8 cellular contexts compared by ENCODE assay signal in the genomic region with DNA sequence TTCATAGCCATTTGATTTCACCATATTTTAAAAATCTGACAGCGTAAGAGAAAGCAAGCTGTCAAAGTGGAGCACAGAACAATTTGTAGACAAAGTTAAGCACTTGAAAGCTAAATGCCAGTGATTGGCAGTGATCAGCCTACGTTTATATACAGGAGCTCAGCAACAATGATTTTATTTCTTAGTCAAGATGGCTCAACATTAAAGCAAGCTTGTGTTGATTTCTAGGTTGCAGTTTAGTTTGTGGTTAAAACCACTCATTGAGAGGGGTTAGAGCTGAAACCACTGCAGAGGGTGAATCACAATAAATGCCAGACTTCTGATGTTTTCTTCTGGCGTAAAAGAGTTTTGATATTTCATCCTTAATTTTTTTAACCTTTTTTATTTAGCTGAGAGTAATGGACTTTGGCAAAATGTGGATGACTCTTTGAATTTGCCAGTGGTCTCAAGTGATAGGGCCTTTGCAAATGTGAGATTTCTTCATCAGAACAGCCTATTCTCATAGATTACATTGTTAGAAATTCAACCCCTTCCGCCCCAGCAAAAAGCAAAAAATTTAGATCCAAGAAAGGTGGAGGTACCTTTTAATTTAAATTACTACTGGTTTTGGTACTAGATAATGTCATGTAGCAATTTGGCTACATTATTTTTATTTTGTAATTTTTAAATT.
DNase-seq lines count a peak whose midpoint lies in the region; ATAC-seq, FAIRE-seq and TF ChIP-seq lines count a peak whose summit lies in the region.

No MANE protein-coding gene starts in this region.

- ATAC-seq in GM18868 (IDR thresholded peaks at IDR 0.05; ENCODE audit: unreplicated experiment) (peak; percentile 71), HG02678 (IDR thresholded peaks at IDR 0.05; ENCODE audit: unreplicated experiment) (no peak)

- FAIRE-seq in GM12892 (lab: Jason Lieb, UNC), result no peak

- DNase-seq in AG08395 (ENCODE audit: low spot score), result peak; percentile 83
- DNase-seq in OCI-M1 (lab: John Stamatoyannopoulos, UW), result peak; percentile 41
- peak; percentile 63 for DNase-seq in fibroblast of gingiva (ENCODE audit: low read depth)
- no peak for DNase-seq in LoVo (ENCODE audit: low spot score)
- DNase-seq in NCI-H524 treated with DMSO at 0.1 percent for 48 hours (lab: John Stamatoyannopoulos, UW), result no peak
- no peak for DNase-seq in GM12892 (ENCODE audit: insufficient read length)

- TF ChIP-seq POLR2A in GM12892 (IDR thresholded peaks at IDR 0.05; ENCODE audit: low read depth, low read length), result no peak

Comparison
In these comparisons a context has a peak if more than half of its experiments do, and no peak if none do; other contexts are left out.
1. DNase-seq: peak in AG08395 (single experiment), OCI-M1 (single experiment) and fibroblast of gingiva (single experiment); none in LoVo (single experiment), NCI-H524 treated with DMSO at 0.1 percent for 48 hours (single experiment) and GM12892 (single experiment).